Comparison of ENCODE assay signal across 1 cellular context in genomic region chr15:34644061-34644460, GRCh38.
TF ChIP-seq lines count a peak whose summit lies in the region.

No MANE protein-coding gene starts in this region.

TF ChIP-seq in K562, 482 proteins besides CTCF, POLR2A, EP300 and RAD21 (continued from another document):
- TF ChIP-seq ZNF318 (IDR thresholded peaks at IDR 0.05; ENCODE audit: borderline replicate concordance in 1 of 2, low read depth in 1 of 2) (0 out of 4 replicates have a peak, but pooled peaks of 1 of the 2 experiments have one; percentile 23), ATF7 (IDR thresholded peaks at IDR 0.05) (0 out of 2 replicates have a peak, but pooled peaks have one; percentile 21), TRIM24 (IDR thresholded peaks at IDR 0.05) (peak; percentile 62 to 82), TRIM28 (IDR thresholded peaks at IDR 0.05) (peak; percentile 88), SMARCE1 (IDR thresholded peaks at IDR 0.05) (0 out of 2 replicates have a peak, but pooled peaks have one; percentile 12), CC2D1A (IDR thresholded peaks at IDR 0.05) (peak; percentile 26; the same call in 1 of the 2 replicates), E2F3 (CRISPR knock-in tag; IDR thresholded peaks at IDR 0.05) (no peak), CBX3 (IDR thresholded peaks at IDR 0.05; ENCODE audit: borderline replicate concordance in 1 of 2, low read length in 2 of 2) (peak in 1 of 2 experiments; percentile 51; a peak in 1 of 3 replicates), TAF9B (IDR thresholded peaks at IDR 0.05; ENCODE audit: partially characterized antibody) (peak; percentile 49), JUN (IDR thresholded peaks at IDR 0.05; ENCODE audit: borderline replicate concordance, low read depth, low read length) (peak; percentile 6; the same call in 1 of the 2 replicates), JUN (CRISPR knock-in tag; IDR thresholded peaks at IDR 0.05; ENCODE audit: borderline replicate concordance) (no peak), KDM1A (IDR thresholded peaks at IDR 0.05) (0 out of 4 replicates have a peak, but pooled peaks of 1 of the 2 experiments have one; percentile 6), ATF3 (IDR thresholded peaks at IDR 0.05) (peak; percentile 75), ATF3 (CRISPR knock-in tag; conservative IDR thresholded peaks at IDR 0.05) (no peak), TFAP4 (CRISPR knock-in tag; IDR thresholded peaks at IDR 0.05; ENCODE audit: borderline replicate concordance) (peak; percentile 48; the same call in 1 of the 2 replicates), HDAC3 (IDR thresholded peaks at IDR 0.05; ENCODE audit: borderline replicate concordance, partially characterized antibody) (peak; percentile 35), ZFP91 (CRISPR knock-in tag; IDR thresholded peaks at IDR 0.05) (no peak), DPF2 (IDR thresholded peaks at IDR 0.05) (0 out of 2 replicates have a peak, but pooled peaks have one; percentile 30), ZSCAN32 (CRISPR knock-in tag; IDR thresholded peaks at IDR 0.05) (no peak), NFYB (IDR thresholded peaks at IDR 0.05; ENCODE audit: extremely low read depth, insufficient read length) (no peak), MNT (conservative IDR thresholded peaks at IDR 0.05) (0 out of 4 replicates have a peak, but pooled peaks of 1 of the 2 experiments have one; percentile 26), NBN (IDR thresholded peaks at IDR 0.05; ENCODE audit: low read depth) (0 out of 2 replicates have a peak, but pooled peaks have one; percentile 35), RAD51 (IDR thresholded peaks at IDR 0.05; ENCODE audit: borderline replicate concordance, low read depth) (peak; percentile 33; the same call in 1 of the 2 replicates), ZNF316 (IDR thresholded peaks at IDR 0.05) (peak; percentile 35; the same call in 1 of the 2 replicates), JUND (IDR thresholded peaks at IDR 0.05; ENCODE audit: borderline replicate concordance, low read depth, low read length) (peak; percentile 78), JUND (tag; IDR thresholded peaks at IDR 0.05; ENCODE audit: borderline replicate concordance, low read depth, low read length) (peak; percentile 28; the same call in 1 of the 3 replicates), HNRNPH1 (optimal IDR thresholded peaks at IDR 0.05; ENCODE audit: low read depth, low read length) (no peak), MAFG (tag; conservative IDR thresholded peaks at IDR 0.05) (0 out of 2 replicates have a peak, but pooled peaks have one; percentile 14), PTRF (tag; IDR thresholded peaks at IDR 0.05) (no peak), MYBL2 (IDR thresholded peaks at IDR 0.05; ENCODE audit: low read depth) (0 out of 2 replicates have a peak, but pooled peaks have one; percentile 17), MYBL2 (CRISPR knock-in tag; IDR thresholded peaks at IDR 0.05; ENCODE audit: borderline replicate concordance) (no peak), CHAMP1 (IDR thresholded peaks at IDR 0.05) (peak; percentile 73), ZNF584 (CRISPR knock-in tag; IDR thresholded peaks at IDR 0.05; ENCODE audit: low read depth) (no peak), FOSL1 (tag; conservative IDR thresholded peaks at IDR 0.05) (peak; percentile 79), C11orf30 (IDR thresholded peaks at IDR 0.05; ENCODE audit: low read depth) (peak; percentile 61), CBX1 (IDR thresholded peaks at IDR 0.05; ENCODE audit: low read depth) (0 out of 2 replicates have a peak, but pooled peaks have one; percentile 40), NFE2 (IDR thresholded peaks at IDR 0.05; ENCODE audit: low read depth) (peak; percentile 41; the same call in 1 of the 2 replicates), CBX5 (IDR thresholded peaks at IDR 0.05; ENCODE audit: borderline replicate concordance, low read depth) (peak; percentile 37; the same call in 1 of the 2 replicates)
